8 cellular contexts compared by ENCODE assay signal in genomic region chr10:26697163-26697921, GRCh38. TPM values are rescaled to one million over a fixed set of nuclear protein-coding genes. Genes with fewer than 3 reads are reported as not detected.
DNase-seq lines count a peak whose midpoint lies in the region; ATAC-seq and TF ChIP-seq lines count a peak whose summit lies in the region.

Gene PDSS1, plus strand, starts transcription at chr10:26697701. Its CDS starts 11 bp downstream, at chr10:26697712.

- H3K4me2 ChIP-seq in neural cell (ENCODE audit: low read length): peak within 1 kb of the TSS; percentile 100

- DNase-seq in DMS 273 treated with DMSO at 0.1 percent for 48 hours (lab: John Stamatoyannopoulos, UW) (peak; percentile 39), HUDEP-2 (lab: John Stamatoyannopoulos, UW; ENCODE audit: unreplicated experiment in 76 of 76) (peak in 67 of 76 experiments; percentile 3 to 83 (median 58)), RWPE1 (ENCODE audit: low spot score) (peak; percentile 78), fibroblast of the aortic adventitia (ENCODE audit: low read depth) (peak; percentile 54), stromal cell of bone marrow (ENCODE audit: low read depth) (peak; percentile 40)
- peak; percentile 46 for DNase-seq in activated T-helper 9 cell treated with anti-CD3 and anti-CD28 coated beads, Interleukin-2, amount 50 U/mL, for 16 hours (ENCODE audit: low read depth)

- POLR2A ChIA-PET in RWPE1 (lab: Yijun Ruan, JAX; ENCODE audit: low non-redundant PET): interaction anchor here (0.8 to 1.0 kb wide), 2 partner anchors 19 to 29 kb away, joined by 3 to 4 read pairs; no protein-coding TSS in a partner anchor

- no peaks in the 10 kb centered on the region for H4K20me1 ChIP-seq in neural cell (ENCODE audit: insufficient read depth)

- H3K27me3 ChIP-seq in neural cell (ENCODE audit: insufficient read depth, low read depth, low read length): no peaks in the 10 kb centered on the region

- H3K9me2 ChIP-seq in neural cell (ENCODE audit: insufficient read depth, low read length): no peaks in the 10 kb centered on the region

- no peaks in the 10 kb centered on the region for H3F3A ChIP-seq in neural cell (ENCODE audit: insufficient read depth, low read length, poor library complexity, severe bottlenecking)

- no peaks in the 10 kb centered on the region for H3K36me3 ChIP-seq in neural cell (ENCODE audit: insufficient read depth, low read length)

- ATAC-seq in GM21367 (IDR thresholded peaks at IDR 0.05; ENCODE audit: unreplicated experiment): peak; percentile 79

- no peaks in the 10 kb centered on the region for H3K9me3 ChIP-seq in neural cell (ENCODE audit: low read length)

- CTCF ChIA-PET in RWPE1 (lab: Yijun Ruan, JAX): interaction anchor here (0.6 to 1.0 kb wide), 3 partner anchors 12 to 457 kb away, joined by 3 to 6 read pairs (median 5); partner anchors contain the start of gene YME1L1

- H3K79me2 ChIP-seq in neural cell (replicated peaks; ENCODE audit: insufficient read depth, low read length): peaks cover 18% of the 10 kb centered on the region

- peak within 1 kb of the TSS; percentile 98 for H3K27ac ChIP-seq in RWPE1
- H3K27ac ChIP-seq in neural cell (ENCODE audit: low read length): peak within 1 kb of the TSS; percentile 87

- peak within 1 kb of the TSS; percentile 98 for H2AFZ ChIP-seq in neural cell (ENCODE audit: low read depth, low read length)

- no peak for TF ChIP-seq CTCF in RWPE1 (conservative IDR thresholded peaks at IDR 0.05; ENCODE audit: low read depth)
- no peak for TF ChIP-seq CTCF in fibroblast of the aortic adventitia (IDR thresholded peaks at IDR 0.05; ENCODE audit: insufficient read depth, low read length)
- no peak for TF ChIP-seq CTCF in neural cell (IDR thresholded peaks at IDR 0.05; ENCODE audit: poor library complexity, severe bottlenecking)

- TF ChIP-seq RAD21 in neural cell (conservative IDR thresholded peaks at IDR 0.05): no peak

- H3K4me3 ChIP-seq in fibroblast of the aortic adventitia (ENCODE audit: low read depth, low read length) (peak within 1 kb of the TSS; percentile 83), neural cell (ENCODE audit: low read length) (peak within 1 kb of the TSS; percentile 95)

- H3K9ac ChIP-seq in neural cell (ENCODE audit: low read length): peak within 1 kb of the TSS; percentile 88

- TF ChIP-seq EP300 in neural cell (conservative IDR thresholded peaks at IDR 0.05; ENCODE audit: poor library complexity, severe bottlenecking): peak; percentile 28

TF ChIP-seq in neural cell, 6 proteins besides CTCF, POLR2A, EP300 and RAD21:
- TF ChIP-seq EZH2 (IDR thresholded peaks at IDR 0.05; ENCODE audit: borderline replicate concordance, insufficient read depth, low read length, poor library complexity, severe bottlenecking): no peak
- no peak for TF ChIP-seq SMC3 (conservative IDR thresholded peaks at IDR 0.05; ENCODE audit: poor library complexity)
- peak; percentile 46 for TF ChIP-seq POLR2AphosphoS5 (IDR thresholded peaks at IDR 0.05)
- TF ChIP-seq REST (IDR thresholded peaks at IDR 0.05; ENCODE audit: borderline replicate concordance): peak; percentile 41
- no peak for TF ChIP-seq TAF1 (IDR thresholded peaks at IDR 0.05; ENCODE audit: low read depth)
- TF ChIP-seq MXI1 (conservative IDR thresholded peaks at IDR 0.05; ENCODE audit: poor library complexity, severe bottlenecking): peak; percentile 96

RNA-seq across cellular contexts. Expression of gene PDSS1, which starts in this region (rescaled TPM):
- 9.2 and 11.0 TPM in 2 replicates for total RNA-seq in fibroblast of the aortic adventitia (ENCODE audit: low replicate concordance)
- polyA plus RNA-seq in neural cell: 13.0 and 14.8 TPM in 2 replicates
- polyA minus RNA-seq in neural cell: 9.5 and 14.4 TPM in 2 replicates

Comparison
In these comparisons a context has a peak if more than half of its experiments do, and no peak if none do; other contexts are left out.
1. Peak in every context shown above with its lines: DNase-seq, ATAC-seq, H3K4me3 ChIP-seq and H3K27ac ChIP-seq.